ENCODE assay signal across 12 cellular contexts in genomic region chr5:96297290-96297689, GRCh38.
DNase-seq lines count a peak whose midpoint lies in the region; ATAC-seq and TF ChIP-seq lines count a peak whose summit lies in the region.
"Had no signal": no experiment of that assay in that cellular context is flagged by ENCODE, and none has a peak within 500 bp of the region (broad histone marks: within the 10 kb centered on the region; RNA-seq: fewer than 3 reads in every experiment).

No MANE protein-coding gene starts in this region.

- no peak overlapping the region for H2AFZ ChIP-seq in MM.1S (ENCODE audit: low read length)

- H3K4me1 Mint-ChIP-seq in activated T-cell treated with anti-CD3 and anti-CD28 coated beads, Interleukin-2, amount 50 U/mL, for 72 hours (ENCODE audit: low read depth): no peaks in the 10 kb centered on the region
- H3K4me1 Mint-ChIP-seq: CD4-positive, alpha-beta memory T cell; IgD-negative memory B cell had no signal

- no peak overlapping the region for H3K4me3 ChIP-seq in MM.1S (ENCODE audit: low read length)
- no peak overlapping the region for H3K4me3 ChIP-seq in fibroblast of the aortic adventitia (ENCODE audit: low read depth, low read length)
- no peak overlapping the region for H3K4me3 ChIP-seq in mucosa of descending colon

- no peak overlapping the region for H3K27ac Mint-ChIP-seq in activated T-cell treated with anti-CD3 and anti-CD28 coated beads, Interleukin-2, amount 50 U/mL, for 72 hours
- H3K27ac Mint-ChIP-seq: CD4-positive, alpha-beta memory T cell had no signal

- H3K9ac ChIP-seq in MM.1S (ENCODE audit: low read length): no peak overlapping the region

- H3K36me3 Mint-ChIP-seq in activated T-cell treated with anti-CD3 and anti-CD28 coated beads, Interleukin-2, amount 50 U/mL, for 72 hours (ENCODE audit: insufficient read depth in 2 of 2): peaks cover 0 to 3% of the 10 kb centered on the region in 2 donors
- H3K36me3 Mint-ChIP-seq: IgD-negative memory B cell had no signal

- no peaks in the 10 kb centered on the region for H3K79me2 ChIP-seq in MM.1S (ENCODE audit: low read length)

- TF ChIP-seq CTCF in AG09319 (IDR thresholded peaks at IDR 0.05; ENCODE audit: low read depth, low read length) (no peak), MM.1S (IDR thresholded peaks at IDR 0.05; ENCODE audit: low read length) (no peak), fibroblast of the aortic adventitia (IDR thresholded peaks at IDR 0.05; ENCODE audit: insufficient read depth, low read length) (no peak), mucosa of descending colon (IDR thresholded peaks at IDR 0.05) (no peak)

- H3K36me3 ChIP-seq in MM.1S (replicated peaks; ENCODE audit: insufficient read depth, low read length) (no peaks in the 10 kb centered on the region), mucosa of descending colon (ENCODE audit: low read depth) (no peaks in the 10 kb centered on the region)

- no peaks in the 10 kb centered on the region for H3K9me3 ChIP-seq in MM.1S (replicated peaks; ENCODE audit: insufficient read depth, low read length)
- no peaks in the 10 kb centered on the region for H3K9me3 ChIP-seq in mucosa of descending colon

- no peak overlapping the region for H3K4me3 Mint-ChIP-seq in activated T-cell treated with anti-CD3 and anti-CD28 coated beads, Interleukin-2, amount 50 U/mL, for 72 hours
- H3K4me3 Mint-ChIP-seq: CD4-positive, alpha-beta memory T cell; IgD-negative memory B cell had no signal

- DNase-seq in AG09319 (ENCODE audit: extremely low read depth, low read depth) (peak; percentile 72), MM.1S (no peak), fibroblast of the aortic adventitia (ENCODE audit: low read depth) (peak; percentile 91), mucosa of descending colon (no peak), KG1 (lab: John Stamatoyannopoulos, UW) (no peak)
- DNase-seq in activated T-cell treated with anti-CD3 and anti-CD28 coated beads, Interleukin-2, amount 50 U/mL, for 72 hours: no peak
- DNase-seq in activated CD4-positive, CD25-positive, alpha-beta regulatory T cell treated with anti-CD3 and anti-CD28 coated beads, Interleukin-2, amount 50 U/mL, for 72 hours: no peak
- DNase-seq: activated gamma-delta T cell; CD4-positive, alpha-beta memory T cell; stimulated activated CD4-positive, alpha-beta T cell treated with anti-CD3 and anti-CD28 coated beads, Interleukin-2, amount 100 ng/mL, for 48 hours had no signal

- intact Hi-C loops in mucosa of descending colon (cut with DNase I, micrococcal nuclease): no loop called here

- H4K20me1 ChIP-seq in MM.1S (ENCODE audit: insufficient read depth, low read length): no peaks in the 10 kb centered on the region

- ATAC-seq in mucosa of descending colon: peak; percentile 30
- no peak for ATAC-seq in HG02884 (IDR thresholded peaks at IDR 0.05; ENCODE audit: unreplicated experiment)
- no peak for ATAC-seq in activated T-cell treated with anti-CD3 and anti-CD28 coated beads, Interleukin-2, amount 50 U/mL, for 72 hours (replicated peaks in 1 of 2)

- H3K4me2 ChIP-seq in MM.1S (ENCODE audit: low read depth, low read length): peak overlapping the region; percentile 42; the same call in 1 of the 2 replicates

- H3F3A ChIP-seq in MM.1S (ENCODE audit: insufficient read depth, low read length): peaks cover 6% of the 10 kb centered on the region; the same call in 1 of the 2 replicates

- H3K27me3 Mint-ChIP-seq in activated T-cell treated with anti-CD3 and anti-CD28 coated beads, Interleukin-2, amount 50 U/mL, for 72 hours (ENCODE audit: low read depth): peaks cover 17% of the 10 kb centered on the region

- H3K27ac ChIP-seq in MM.1S (ENCODE audit: low read length): no peak overlapping the region

- H3K4me1 ChIP-seq in MM.1S (ENCODE audit: low read length): peaks cover 29% of the 10 kb centered on the region
- H3K4me1 ChIP-seq in mucosa of descending colon (ENCODE audit: low read depth): no peaks in the 10 kb centered on the region

- no peaks in the 10 kb centered on the region for H3K9me2 ChIP-seq in MM.1S (replicated peaks; ENCODE audit: insufficient read depth, low read length)

- H3K9me3 Mint-ChIP-seq in activated T-cell treated with anti-CD3 and anti-CD28 coated beads, Interleukin-2, amount 50 U/mL, for 72 hours: peaks cover 2 to 5% of the 10 kb centered on the region in 2 donors

- no peaks in the 10 kb centered on the region for H3K27me3 ChIP-seq in MM.1S (replicated peaks; ENCODE audit: insufficient read depth, low read length)

Comparison
In these comparisons a context has a peak if more than half of its experiments do, and no peak if none do; other contexts are left out.
1. DNase-seq: peak in AG09319 (single experiment) and fibroblast of the aortic adventitia (single experiment); none in MM.1S (single experiment), mucosa of descending colon (0 of 3), KG1 (single experiment), activated T-cell treated with anti-CD3 and anti-CD28 coated beads, Interleukin-2, amount 50 U/mL, for 72 hours (0 of 2) and activated CD4-positive, CD25-positive, alpha-beta regulatory T cell treated with anti-CD3 and anti-CD28 coated beads, Interleukin-2, amount 50 U/mL, for 72 hours (single experiment).